ENCODE assay signal across 12 cellular contexts in the genomic region with DNA sequence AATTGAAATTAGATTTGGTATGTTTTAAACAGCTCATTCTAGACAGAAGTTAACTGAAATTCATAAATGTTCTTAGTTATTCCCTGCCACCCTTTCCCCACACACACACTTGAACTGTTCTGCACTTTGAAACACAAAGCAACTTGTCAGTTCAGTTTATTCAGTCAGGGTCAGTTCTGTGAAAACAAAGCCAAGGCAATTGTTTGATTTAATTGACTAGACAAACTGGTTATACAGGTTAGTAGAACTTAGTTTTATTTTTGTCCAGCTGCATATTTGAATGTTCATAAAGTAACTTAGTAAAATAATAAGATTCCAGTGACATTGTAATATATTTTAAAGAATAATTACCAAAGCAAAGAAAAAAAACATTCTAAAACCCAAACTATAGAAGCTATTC.
DNase-seq lines count a peak whose midpoint lies in the region; ATAC-seq and TF ChIP-seq lines count a peak whose summit lies in the region.
"Had no signal": no experiment of that assay in that cellular context is flagged by ENCODE, and none has a peak within 500 bp of the region (broad histone marks: within the 10 kb centered on the region; RNA-seq: fewer than 3 reads in every experiment).

No MANE protein-coding gene starts in this region.

- H3K9me3 ChIP-seq in breast epithelium = no peaks in the 10 kb centered on the region

- H3K9me3 Mint-ChIP-seq in type B pancreatic cell = peaks cover 8% of the 10 kb centered on the region
- no peaks in the 10 kb centered on the region for H3K9me3 Mint-ChIP-seq in activated naive CD8-positive, alpha-beta T cell treated with anti-CD3 and anti-CD28 coated beads for 36 hours

- no peaks in the 10 kb centered on the region for H3K4me1 ChIP-seq in breast epithelium

- peaks cover 28% of the 10 kb centered on the region for H3K36me3 Mint-ChIP-seq in type B pancreatic cell
- peaks cover 22% of the 10 kb centered on the region for H3K36me3 Mint-ChIP-seq in activated naive CD8-positive, alpha-beta T cell treated with anti-CD3 and anti-CD28 coated beads for 36 hours

- no peak overlapping the region for H3K4me3 ChIP-seq in breast epithelium

- ATAC-seq in HG02885 (IDR thresholded peaks at IDR 0.05; ENCODE audit: poor library complexity, unreplicated experiment) = no peak
- ATAC-seq: T-helper 17 cell had no signal

- H3K27ac ChIP-seq in breast epithelium = no peak overlapping the region

- H3K27ac Mint-ChIP-seq in type B pancreatic cell = peak overlapping the region; percentile 88
- no peak overlapping the region for H3K27ac Mint-ChIP-seq in activated naive CD8-positive, alpha-beta T cell treated with anti-CD3 and anti-CD28 coated beads for 36 hours
- H3K27ac Mint-ChIP-seq: T-helper 17 cell had no signal

- no peaks in the 10 kb centered on the region for H3K27me3 Mint-ChIP-seq in type B pancreatic cell
- H3K27me3 Mint-ChIP-seq in activated naive CD8-positive, alpha-beta T cell treated with anti-CD3 and anti-CD28 coated beads for 36 hours = no peaks in the 10 kb centered on the region
- H3K27me3 Mint-ChIP-seq: T-helper 17 cell had no signal

- peak; percentile 21 to 85 for DNase-seq in T47D (ENCODE audit: low read depth in 1 of 2, low spot score in 1 of 2)
- DNase-seq in breast epithelium (ENCODE audit: low spot score in 2 of 2) = no peak
- DNase-seq in NCI-H774 (lab: John Stamatoyannopoulos, UW) = peak; percentile 78
- peak; percentile 14 for DNase-seq in kidney tubule cell (ENCODE audit: low spot score)
- DNase-seq in type B pancreatic cell (ENCODE audit: extremely low spot score, unreplicated experiment) = no peak
- no peak for DNase-seq in activated naive CD8-positive, alpha-beta T cell treated with anti-CD3 and anti-CD28 coated beads for 36 hours
- DNase-seq in GM19240 (ENCODE audit: insufficient read length, low spot score) = no peak
- DNase-seq: ACHN; activated effector memory CD4-positive, alpha-beta T cell treated with Interleukin-2 at 50 U/mL for 16 hours; head of caudate nucleus; T-helper 17 cell had no signal

- no peaks in the 10 kb centered on the region for H3K27me3 ChIP-seq in breast epithelium

- TF ChIP-seq CTCF in breast epithelium (IDR thresholded peaks at IDR 0.05) (no peak), type B pancreatic cell (conservative IDR thresholded peaks at IDR 0.05) (no peak)

- in situ Hi-C loops in T47D (cut with HindIII; ENCODE audit: low pct_unique_long_range_greater_than_20kb, low sequenced_read_pairs) = no loop called here

- H3K36me3 ChIP-seq in breast epithelium = no peaks in the 10 kb centered on the region

- peaks cover 4% of the 10 kb centered on the region for H3K4me1 Mint-ChIP-seq in type B pancreatic cell (ENCODE audit: unreplicated experiment)
- no peaks in the 10 kb centered on the region for H3K4me1 Mint-ChIP-seq in activated naive CD8-positive, alpha-beta T cell treated with anti-CD3 and anti-CD28 coated beads for 36 hours
- H3K4me1 Mint-ChIP-seq: T-helper 17 cell had no signal

- intact Hi-C loops in breast epithelium (cut with DNase I; ENCODE audit: low total_unique reads) = no loop called here

- H3K4me3 Mint-ChIP-seq in type B pancreatic cell = peak overlapping the region; percentile 76
- no peak overlapping the region for H3K4me3 Mint-ChIP-seq in activated naive CD8-positive, alpha-beta T cell treated with anti-CD3 and anti-CD28 coated beads for 36 hours
- H3K4me3 Mint-ChIP-seq: T-helper 17 cell had no signal

- TF ChIP-seq POLR2A in breast epithelium (IDR thresholded peaks at IDR 0.05) = no peak

Comparison
In these comparisons a context has a peak if more than half of its experiments do, and no peak if none do; other contexts are left out.
1. DNase-seq: peak in T47D (2 of 2), NCI-H774 (single experiment) and kidney tubule cell (single experiment); none in breast epithelium (0 of 2), type B pancreatic cell (single experiment), activated naive CD8-positive, alpha-beta T cell treated with anti-CD3 and anti-CD28 coated beads for 36 hours (single experiment) and GM19240 (single experiment).